ENCODE assay signal across 2 cellular contexts in the genomic region with DNA sequence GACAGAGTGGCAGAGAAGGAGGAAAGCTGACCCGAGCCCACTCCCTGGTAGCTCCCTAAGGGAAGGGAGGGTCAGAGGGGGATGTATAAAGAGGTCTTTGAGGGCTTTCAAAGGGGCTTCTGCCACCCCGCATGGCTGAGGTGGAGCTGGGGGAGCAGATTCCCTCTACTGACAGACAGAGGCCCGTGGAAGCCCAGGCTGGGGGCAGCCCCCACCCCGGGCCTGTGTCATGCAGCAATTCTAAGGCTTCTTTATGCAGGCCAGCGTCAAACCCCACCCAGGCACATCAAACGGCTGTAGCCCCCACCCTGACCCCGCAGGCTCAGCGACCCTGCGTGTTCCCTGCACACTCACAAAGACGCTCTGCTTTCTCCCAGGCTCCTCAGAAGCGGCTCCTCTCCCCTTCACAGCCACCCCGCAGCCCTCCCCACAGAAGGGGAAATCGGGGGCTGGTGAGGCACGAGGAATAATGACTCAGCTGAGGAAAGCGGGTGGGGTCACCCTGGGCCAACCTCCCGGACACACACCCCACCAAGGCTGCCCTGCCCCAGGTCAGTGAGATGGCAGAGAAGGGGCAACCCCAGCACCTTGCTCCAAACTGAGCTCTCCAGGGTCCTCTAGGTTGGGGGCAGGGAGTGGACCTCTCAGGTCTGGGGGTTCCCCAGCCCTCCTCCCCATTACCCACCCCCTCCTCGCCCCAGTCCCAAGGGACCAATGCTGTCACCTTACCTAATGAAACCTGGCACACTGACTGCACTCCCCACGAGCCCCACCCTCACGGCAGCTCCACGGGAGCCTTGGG.
TF ChIP-seq lines count a peak whose summit lies in the region.

No MANE protein-coding gene starts in this region.

TF ChIP-seq in SK-N-SH, 30 proteins besides CTCF, POLR2A, EP300 and RAD21 (continued from another document):
- TF ChIP-seq REST (IDR thresholded peaks at IDR 0.05; ENCODE audit: low read depth, low read length) (no peak), MAX (IDR thresholded peaks at IDR 0.05; ENCODE audit: low read depth) (no peak), NFIC (IDR thresholded peaks at IDR 0.05; ENCODE audit: borderline replicate concordance) (no peak), RXRA (IDR thresholded peaks at IDR 0.05; ENCODE audit: borderline replicate concordance, low read depth) (no peak), EZH2phosphoT487 (IDR thresholded peaks at IDR 0.05; ENCODE audit: borderline replicate concordance, low read depth) (no peak), RCOR1 (IDR thresholded peaks at IDR 0.05; ENCODE audit: low read length) (no peak), MEF2A (IDR thresholded peaks at IDR 0.05; ENCODE audit: borderline replicate concordance, low read depth) (no peak), MXI1 (IDR thresholded peaks at IDR 0.05; ENCODE audit: low read depth, low read length) (no peak), SIN3A (IDR thresholded peaks at IDR 0.05; ENCODE audit: borderline replicate concordance, low read depth, low read length) (no peak), IRF3 (IDR thresholded peaks at IDR 0.05; ENCODE audit: low read depth, low read length) (no peak), GATA2 (CRISPR knock-in tag; IDR thresholded peaks at IDR 0.05) (no peak), GABPA (IDR thresholded peaks at IDR 0.05; ENCODE audit: low read depth) (no peak)
- TF ChIP-seq, protein P1, sequence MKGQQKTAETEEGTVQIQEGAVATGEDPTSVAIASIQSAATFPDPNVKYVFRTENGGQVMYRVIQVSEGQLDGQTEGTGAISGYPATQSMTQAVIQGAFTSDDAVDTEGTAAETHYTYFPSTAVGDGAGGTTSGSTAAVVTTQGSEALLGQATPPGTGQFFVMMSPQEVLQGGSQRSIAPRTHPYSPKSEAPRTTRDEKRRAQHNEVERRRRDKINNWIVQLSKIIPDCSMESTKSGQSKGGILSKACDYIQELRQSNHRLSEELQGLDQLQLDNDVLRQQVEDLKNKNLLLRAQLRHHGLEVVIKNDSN (IDR thresholded peaks at IDR 0.05; ENCODE audit: borderline replicate concordance, low read depth), result no peak
- TF ChIP-seq, protein P2, sequence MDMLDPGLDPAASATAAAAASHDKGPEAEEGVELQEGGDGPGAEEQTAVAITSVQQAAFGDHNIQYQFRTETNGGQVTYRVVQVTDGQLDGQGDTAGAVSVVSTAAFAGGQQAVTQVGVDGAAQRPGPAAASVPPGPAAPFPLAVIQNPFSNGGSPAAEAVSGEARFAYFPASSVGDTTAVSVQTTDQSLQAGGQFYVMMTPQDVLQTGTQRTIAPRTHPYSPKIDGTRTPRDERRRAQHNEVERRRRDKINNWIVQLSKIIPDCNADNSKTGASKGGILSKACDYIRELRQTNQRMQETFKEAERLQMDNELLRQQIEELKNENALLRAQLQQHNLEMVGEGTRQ (IDR thresholded peaks at IDR 0.05; ENCODE audit: borderline replicate concordance, low read depth, low read length), result no peak
TF ChIP-seq in SK-N-SH: peak in this region for 0.

TF ChIP-seq in SK-N-SH treated with all-trans-retinoic acid at 6 μM for 48 hours, 23 proteins besides CTCF, POLR2A, EP300 and RAD21 (continued from another document):
- TF ChIP-seq, protein P3, sequence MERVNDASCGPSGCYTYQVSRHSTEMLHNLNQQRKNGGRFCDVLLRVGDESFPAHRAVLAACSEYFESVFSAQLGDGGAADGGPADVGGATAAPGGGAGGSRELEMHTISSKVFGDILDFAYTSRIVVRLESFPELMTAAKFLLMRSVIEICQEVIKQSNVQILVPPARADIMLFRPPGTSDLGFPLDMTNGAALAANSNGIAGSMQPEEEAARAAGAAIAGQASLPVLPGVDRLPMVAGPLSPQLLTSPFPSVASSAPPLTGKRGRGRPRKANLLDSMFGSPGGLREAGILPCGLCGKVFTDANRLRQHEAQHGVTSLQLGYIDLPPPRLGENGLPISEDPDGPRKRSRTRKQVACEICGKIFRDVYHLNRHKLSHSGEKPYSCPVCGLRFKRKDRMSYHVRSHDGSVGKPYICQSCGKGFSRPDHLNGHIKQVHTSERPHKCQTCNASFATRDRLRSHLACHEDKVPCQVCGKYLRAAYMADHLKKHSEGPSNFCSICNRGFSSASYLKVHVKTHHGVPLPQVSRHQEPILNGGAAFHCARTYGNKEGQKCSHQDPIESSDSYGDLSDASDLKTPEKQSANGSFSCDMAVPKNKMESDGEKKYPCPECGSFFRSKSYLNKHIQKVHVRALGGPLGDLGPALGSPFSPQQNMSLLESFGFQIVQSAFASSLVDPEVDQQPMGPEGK (CRISPR knock-in tag; IDR thresholded peaks at IDR 0.05; ENCODE audit: borderline replicate concordance), result no peak
- TF ChIP-seq ZNF8 (CRISPR knock-in tag; IDR thresholded peaks at IDR 0.05) (no peak), TOX (CRISPR knock-in tag; IDR thresholded peaks at IDR 0.05; ENCODE audit: borderline replicate concordance) (no peak)
TF ChIP-seq in SK-N-SH treated with all-trans-retinoic acid at 6 μM for 48 hours: peak in this region for 0.
